In genomic region chr9:9498846-9499245, GRCh38 we compare ENCODE assay signal across 21 cellular contexts.
A peak's percentile ranks its signal among the peaks of the same experiment; 100 is the strongest.
DNase-seq lines count a peak whose midpoint lies in the region; ATAC-seq, FAIRE-seq and TF ChIP-seq lines count a peak whose summit lies in the region.
"Had no signal": no experiment of that assay in that cellular context is flagged by ENCODE, and none has a peak within 500 bp of the region (broad histone marks: within the 10 kb centered on the region; RNA-seq: fewer than 3 reads in every experiment).

No MANE protein-coding gene starts in this region.

- H3K36me3 ChIP-seq in GM23338 (ENCODE audit: insufficient read depth) = no peaks in the 10 kb centered on the region
- H3K36me3 ChIP-seq: HAP-1 had no signal

- H3K4me2 ChIP-seq in GM23338 = no peak overlapping the region

- H3K27ac Mint-ChIP-seq in GM23338 = peak overlapping the region; percentile 73
- H3K27ac Mint-ChIP-seq in activated CD4-positive, alpha-beta memory T cell treated with anti-CD3 and anti-CD28 coated beads, Interleukin-2, amount 10 ng/mL, durations not matched to agents 7 days and 5 days = no peak overlapping the region
- H3K27ac Mint-ChIP-seq: B cell; CD4-positive, CD25-positive, alpha-beta regulatory T cell; CD8-positive, alpha-beta memory T cell had no signal

- intact Hi-C loops in posterior vena cava (cut with DNase I) = no loop called here

- DNase-seq in GM23338 (ENCODE audit: low spot score) (no peak), frontal cortex (ENCODE audit: low spot score in 2 of 2) (no peak), medulla oblongata (ENCODE audit: extremely low spot score) (peak; percentile 50), substantia nigra (lab: John Stamatoyannopoulos, UW) (no peak), LoVo (ENCODE audit: low spot score) (no peak), posterior vena cava (ENCODE audit: low spot score) (no peak)
- no peak for DNase-seq in activated CD4-positive, alpha-beta T cell treated with anti-CD3 and anti-CD28 coated beads for 1 hour
- DNase-seq in activated CD4-positive, alpha-beta memory T cell treated with anti-CD3 and anti-CD28 coated beads, Interleukin-2, amount 10 ng/mL, durations not matched to agents 7 days and 5 days = no peak
- DNase-seq: 8988T; C1 segment of cervical spinal cord; CD4-positive, CD25-positive, alpha-beta regulatory T cell; CD8-positive, alpha-beta memory T cell; COR-L47; DMS 273 treated with DMSO at 0.1 percent for 48 hours; DMS53; DND-41; EL had no signal

- POLR2A ChIA-PET in activated CD4-positive, alpha-beta memory T cell treated with anti-CD3 and anti-CD28 coated beads, Interleukin-2, amount 10 ng/mL, durations not matched to agents 7 days and 5 days (lab: Charles Lee) = no interaction called here

- H3K4me3 ChIP-seq in GM23338 = no peak overlapping the region
- H3K4me3 ChIP-seq: GM12878, HAP-1 had no signal

- H3K9me2 ChIP-seq in GM23338 (ENCODE audit: insufficient read depth) = no peaks in the 10 kb centered on the region

- H3K27ac ChIP-seq in GM23338 (ENCODE audit: low read depth) (no peak overlapping the region), substantia nigra (ENCODE audit: low read depth, low read length, poor library complexity, severe bottlenecking) (peak overlapping the region; percentile 71)

- H3K9me3 Mint-ChIP-seq in GM23338 = peaks cover 21% of the 10 kb centered on the region
- H3K9me3 Mint-ChIP-seq in activated CD4-positive, alpha-beta memory T cell treated with anti-CD3 and anti-CD28 coated beads, Interleukin-2, amount 10 ng/mL, durations not matched to agents 7 days and 5 days = peaks cover 15% of the 10 kb centered on the region

- H3K27me3 Mint-ChIP-seq in GM23338 (ENCODE audit: insufficient read depth, low read depth, poor library complexity) = peaks cover 2% of the 10 kb centered on the region
- no peaks in the 10 kb centered on the region for H3K27me3 Mint-ChIP-seq in activated CD4-positive, alpha-beta memory T cell treated with anti-CD3 and anti-CD28 coated beads, Interleukin-2, amount 10 ng/mL, durations not matched to agents 7 days and 5 days
- H3K27me3 Mint-ChIP-seq: B cell; CD4-positive, CD25-positive, alpha-beta regulatory T cell had no signal

- peaks cover 17% of the 10 kb centered on the region for H3K36me3 Mint-ChIP-seq in GM23338 (ENCODE audit: low read depth)
- no peaks in the 10 kb centered on the region for H3K36me3 Mint-ChIP-seq in activated CD4-positive, alpha-beta memory T cell treated with anti-CD3 and anti-CD28 coated beads, Interleukin-2, amount 10 ng/mL, durations not matched to agents 7 days and 5 days (ENCODE audit: low read depth)
- H3K36me3 Mint-ChIP-seq: CD4-positive, CD25-positive, alpha-beta regulatory T cell; CD8-positive, alpha-beta memory T cell had no signal

- TF ChIP-seq CTCF in GM23338 (conservative IDR thresholded peaks at IDR 0.05; ENCODE audit: low read depth in 2 of 2) = no peak

- H3K4me3 Mint-ChIP-seq in GM23338 = no peak overlapping the region
- H3K4me3 Mint-ChIP-seq in activated CD4-positive, alpha-beta memory T cell treated with anti-CD3 and anti-CD28 coated beads, Interleukin-2, amount 10 ng/mL, durations not matched to agents 7 days and 5 days = no peak overlapping the region
- H3K4me3 Mint-ChIP-seq: B cell; CD4-positive, CD25-positive, alpha-beta regulatory T cell; CD8-positive, alpha-beta memory T cell had no signal

- H2AFZ ChIP-seq in GM23338 = no peak overlapping the region

- H3K4me1 ChIP-seq in GM23338 (ENCODE audit: insufficient read depth) = no peaks in the 10 kb centered on the region; the same call in 1 of the 2 replicates
- H3K4me1 ChIP-seq: HAP-1 had no signal

- no peaks in the 10 kb centered on the region for H3K79me2 ChIP-seq in GM23338 (replicated peaks; ENCODE audit: insufficient read depth)

- no peak for ATAC-seq in GM23338
- ATAC-seq: GM12878, HepG2 had no signal

- no peaks in the 10 kb centered on the region for H3F3A ChIP-seq in GM23338 (replicated peaks; ENCODE audit: low read depth)

- FAIRE-seq in frontal cortex (lab: Jason Lieb, UNC) = peak; percentile 87
- FAIRE-seq: GM12878, HepG2 had no signal

- no peaks in the 10 kb centered on the region for H4K20me1 ChIP-seq in GM23338 (replicated peaks; ENCODE audit: insufficient read depth)

- CTCF ChIA-PET in activated CD4-positive, alpha-beta memory T cell treated with anti-CD3 and anti-CD28 coated beads, Interleukin-2, amount 10 ng/mL, durations not matched to agents 7 days and 5 days (lab: Charles Lee) = no interaction called here

- H3K27me3 ChIP-seq in GM23338 (ENCODE audit: insufficient read depth) = no peaks in the 10 kb centered on the region

- H3K4me1 Mint-ChIP-seq in GM23338 = peaks cover 2% of the 10 kb centered on the region; the same call in 2 of the 3 replicates
- no peaks in the 10 kb centered on the region for H3K4me1 Mint-ChIP-seq in activated CD4-positive, alpha-beta memory T cell treated with anti-CD3 and anti-CD28 coated beads, Interleukin-2, amount 10 ng/mL, durations not matched to agents 7 days and 5 days
- H3K4me1 Mint-ChIP-seq: B cell; CD4-positive, CD25-positive, alpha-beta regulatory T cell; CD8-positive, alpha-beta memory T cell had no signal

TF ChIP-seq in GM23338, 12 proteins besides CTCF, POLR2A, EP300 and RAD21:
- no peak for TF ChIP-seq NANOG (IDR thresholded peaks at IDR 0.05; ENCODE audit: borderline replicate concordance)
- no peak for TF ChIP-seq ZNF331 (CRISPR knock-in tag; IDR thresholded peaks at IDR 0.05; ENCODE audit: low read depth)
- TF ChIP-seq ZNF114 (CRISPR knock-in tag; IDR thresholded peaks at IDR 0.05) = no peak
- TF ChIP-seq, protein P1, sequence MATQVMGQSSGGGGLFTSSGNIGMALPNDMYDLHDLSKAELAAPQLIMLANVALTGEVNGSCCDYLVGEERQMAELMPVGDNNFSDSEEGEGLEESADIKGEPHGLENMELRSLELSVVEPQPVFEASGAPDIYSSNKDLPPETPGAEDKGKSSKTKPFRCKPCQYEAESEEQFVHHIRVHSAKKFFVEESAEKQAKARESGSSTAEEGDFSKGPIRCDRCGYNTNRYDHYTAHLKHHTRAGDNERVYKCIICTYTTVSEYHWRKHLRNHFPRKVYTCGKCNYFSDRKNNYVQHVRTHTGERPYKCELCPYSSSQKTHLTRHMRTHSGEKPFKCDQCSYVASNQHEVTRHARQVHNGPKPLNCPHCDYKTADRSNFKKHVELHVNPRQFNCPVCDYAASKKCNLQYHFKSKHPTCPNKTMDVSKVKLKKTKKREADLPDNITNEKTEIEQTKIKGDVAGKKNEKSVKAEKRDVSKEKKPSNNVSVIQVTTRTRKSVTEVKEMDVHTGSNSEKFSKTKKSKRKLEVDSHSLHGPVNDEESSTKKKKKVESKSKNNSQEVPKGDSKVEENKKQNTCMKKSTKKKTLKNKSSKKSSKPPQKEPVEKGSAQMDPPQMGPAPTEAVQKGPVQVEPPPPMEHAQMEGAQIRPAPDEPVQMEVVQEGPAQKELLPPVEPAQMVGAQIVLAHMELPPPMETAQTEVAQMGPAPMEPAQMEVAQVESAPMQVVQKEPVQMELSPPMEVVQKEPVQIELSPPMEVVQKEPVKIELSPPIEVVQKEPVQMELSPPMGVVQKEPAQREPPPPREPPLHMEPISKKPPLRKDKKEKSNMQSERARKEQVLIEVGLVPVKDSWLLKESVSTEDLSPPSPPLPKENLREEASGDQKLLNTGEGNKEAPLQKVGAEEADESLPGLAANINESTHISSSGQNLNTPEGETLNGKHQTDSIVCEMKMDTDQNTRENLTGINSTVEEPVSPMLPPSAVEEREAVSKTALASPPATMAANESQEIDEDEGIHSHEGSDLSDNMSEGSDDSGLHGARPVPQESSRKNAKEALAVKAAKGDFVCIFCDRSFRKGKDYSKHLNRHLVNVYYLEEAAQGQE (IDR thresholded peaks at IDR 0.05; ENCODE audit: unreplicated experiment) = no peak
